In genomic region chr2:43872151-43872550, GRCh38 we compare ENCODE assay signal across 34 cellular contexts. TPM values are rescaled to one million over a fixed set of nuclear protein-coding genes. Genes with fewer than 3 reads are reported as not detected.
"Had no signal": no experiment of that assay in that cellular context is flagged by ENCODE, and none has a peak within 500 bp of the region (broad histone marks: within the 10 kb centered on the region; RNA-seq: fewer than 3 reads in every experiment).

No MANE protein-coding gene starts in this region.

- H3K4me1 ChIP-seq: adrenal gland, body of pancreas, esophagus muscularis mucosa, gastroesophageal sphincter, heart right ventricle had no signal

- H3K4me3 ChIP-seq: adrenal gland, body of pancreas, esophagus muscularis mucosa, gastroesophageal sphincter, heart right ventricle had no signal

- ATAC-seq: activated CD8-positive, alpha-beta memory T cell treated with anti-CD3 and anti-CD28 coated beads, Interleukin-2, amount 10 ng/mL, durations not matched to agents 7 days and 5 days; activated CD8-positive, alpha-beta T cell treated with anti-CD3 and anti-CD28 coated beads, Interleukin-2, amount 10 ng/mL, durations not matched to agents 7 days and 5 days; activated naive CD8-positive, alpha-beta T cell treated with anti-CD3 and anti-CD28 coated beads, Interleukin-2, amount 50 U/mL, for 24 hours; body of pancreas; effector memory CD8-positive, alpha-beta T cell; gastroesophageal sphincter; WTC11 had no signal

- DNase-seq: activated CD4-positive, alpha-beta memory T cell treated with anti-CD3 and anti-CD28 coated beads for 36 hours; activated CD4-positive, alpha-beta T cell treated with anti-CD3 and anti-CD28 coated beads for 1 hour; activated CD4-positive, alpha-beta T cell treated with anti-CD3 and anti-CD28 coated beads for 48 hours; activated CD8-positive, alpha-beta memory T cell treated with anti-CD3 and anti-CD28 coated beads, Interleukin-2, amount 10 ng/mL, durations not matched to agents 7 days and 5 days; activated CD8-positive, alpha-beta memory T cell treated with anti-CD3 and anti-CD28 coated beads, Interleukin-2, amount 50 U/mL, for 4 hours; activated CD8-positive, alpha-beta T cell treated with anti-CD3 and anti-CD28 coated beads, Interleukin-2, amount 10 ng/mL, durations not matched to agents 7 days and 5 days; activated effector memory CD4-positive, alpha-beta T cell treated with anti-CD3 and anti-CD28 coated beads, Interleukin-2, amount 50 U/mL, for 16 hours; activated naive CD4-positive, alpha-beta T cell treated with anti-CD3 and anti-CD28 coated beads for 36 hours; activated naive CD8-positive, alpha-beta T cell treated with anti-CD3 and anti-CD28 coated beads for 36 hours; activated naive CD8-positive, alpha-beta T cell treated with anti-CD3 and anti-CD28 coated beads, Interleukin-2, amount 50 U/mL, for 24 hours; activated T-cell treated with anti-CD3 and anti-CD28 coated beads, Interleukin-2, amount 50 U/mL, for 1 hour; activated T-cell treated with anti-CD3 and anti-CD28 coated beads, Interleukin-2, amount 50 U/mL, for 48 hours; adrenal gland; amygdala; aorta; body of pancreas; caudate nucleus; cortex of kidney; dermis blood vessel endothelial cell; effector CD4-positive, alpha-beta T cell; effector memory CD8-positive, alpha-beta T cell; erythroblast; foreskin melanocyte; heart right ventricle; T-helper 2 cell had no signal

- H3K9me3 ChIP-seq: adrenal gland, body of pancreas, esophagus muscularis mucosa, gastroesophageal sphincter, heart right ventricle had no signal

- H3K27ac ChIP-seq: adrenal gland, body of pancreas, esophagus muscularis mucosa, gastroesophageal sphincter, heart right ventricle, VCaP had no signal

- H3K36me3 ChIP-seq: adrenal gland, esophagus muscularis mucosa, gastroesophageal sphincter, heart right ventricle had no signal

RNA-seq across cellular contexts. Expression of gene ABCG8, which starts 33.4 kb away (rescaled TPM):
- total RNA-seq: activated CD4-positive, alpha-beta memory T cell treated with anti-CD3 and anti-CD28 coated beads for 36 hours; activated CD8-positive, alpha-beta memory T cell treated with anti-CD3 and anti-CD28 coated beads for 36 hours; activated CD8-positive, alpha-beta memory T cell treated with anti-CD3 and anti-CD28 coated beads, Interleukin-2, amount 10 ng/mL, durations not matched to agents 7 days and 5 days; activated CD8-positive, alpha-beta T cell treated with anti-CD3 and anti-CD28 coated beads, Interleukin-2, amount 10 ng/mL, durations not matched to agents 7 days and 5 days; activated naive CD4-positive, alpha-beta T cell treated with anti-CD3 and anti-CD28 coated beads for 36 hours; activated naive CD8-positive, alpha-beta T cell treated with anti-CD3 and anti-CD28 coated beads for 36 hours; aorta; body of pancreas; chondrocyte; dermis blood vessel endothelial cell; esophagus muscularis mucosa; glomerular endothelial cell; T-helper 1 cell treated with Interleukin-12 subunit alpha and Interleukin-12 subunit beta and Interleukin-4 antibody, amounts not matched to agents 30 ng/mL and 1 ng/mL, for 36 hours; WTC11 had no signal

RNA-seq across cellular contexts. Expression of gene ABCG5, which starts 33.5 kb away (rescaled TPM):
- total RNA-seq: activated CD4-positive, alpha-beta memory T cell treated with anti-CD3 and anti-CD28 coated beads for 36 hours; activated CD8-positive, alpha-beta memory T cell treated with anti-CD3 and anti-CD28 coated beads for 36 hours; activated CD8-positive, alpha-beta memory T cell treated with anti-CD3 and anti-CD28 coated beads, Interleukin-2, amount 10 ng/mL, durations not matched to agents 7 days and 5 days; activated CD8-positive, alpha-beta T cell treated with anti-CD3 and anti-CD28 coated beads, Interleukin-2, amount 10 ng/mL, durations not matched to agents 7 days and 5 days; activated naive CD4-positive, alpha-beta T cell treated with anti-CD3 and anti-CD28 coated beads for 36 hours; activated naive CD8-positive, alpha-beta T cell treated with anti-CD3 and anti-CD28 coated beads for 36 hours; activated T-helper 1 cell treated with anti-CD3 and anti-CD28 coated beads, Interleukin-12 subunit alpha, Interleukin-12 subunit beta, Interleukin-2, Interleukin-4 antibody, amounts not matched to agents 30 ng/mL and 10 ng/mL and 1 ng/mL, durations not matched to agents 14 hours and 24 hours and 36 hours; aorta; body of pancreas; chondrocyte; dermis blood vessel endothelial cell; esophagus muscularis mucosa; gastroesophageal sphincter; glomerular endothelial cell; T-helper 1 cell treated with Interleukin-12 subunit alpha and Interleukin-12 subunit beta and Interleukin-4 antibody, amounts not matched to agents 30 ng/mL and 1 ng/mL, for 36 hours; WTC11 had no signal
